ENCODE assay signal across 9 cellular contexts in the genomic region with DNA sequence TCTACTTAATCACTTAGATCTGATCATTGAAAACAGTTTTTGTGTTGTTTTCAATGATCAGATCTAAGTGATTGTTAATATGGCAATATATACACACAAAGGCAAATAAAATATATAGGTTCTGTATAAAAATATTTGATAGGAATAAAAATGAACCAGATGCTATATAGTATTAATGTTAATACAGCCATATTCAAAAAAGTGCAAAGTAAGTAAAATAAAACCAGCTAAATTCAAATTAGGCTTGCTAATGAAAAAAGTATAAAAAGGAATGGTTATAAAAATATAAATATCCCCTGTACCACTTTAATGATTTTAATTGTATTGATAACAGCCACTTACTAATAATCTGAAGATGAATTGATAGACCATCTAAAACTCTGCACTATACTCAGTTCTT.
"Had no signal": no experiment of that assay in that cellular context is flagged by ENCODE, and none has a peak within 500 bp of the region (broad histone marks: within the 10 kb centered on the region; RNA-seq: fewer than 3 reads in every experiment).

No MANE protein-coding gene starts in this region.

- H3K4me3 ChIP-seq: GM23248, HAP-1 had no signal

- H2AFZ ChIP-seq: GM23248 had no signal

- H3K9me3 Mint-ChIP-seq: HFFc6, IgD-negative memory B cell had no signal

- H3K27ac Mint-ChIP-seq: HFFc6, IgD-negative memory B cell had no signal

- H3K4me3 Mint-ChIP-seq: HFFc6, IgD-negative memory B cell had no signal

- DNase-seq: GM23248, GOT3, H7, HFFc6, KG1 had no signal

- H3K27me3 Mint-ChIP-seq: IgD-negative memory B cell had no signal

- FAIRE-seq: HTR-8/SVneo had no signal

- H3K9me3 ChIP-seq: HAP-1 had no signal

- H3K9ac ChIP-seq: GM23248 had no signal

- H3K27ac ChIP-seq: GM23248 had no signal

- ATAC-seq: HCT116 had no signal
